Comparison of ENCODE assay signal across 8 cellular contexts in genomic region chr7:139101637-139102158, GRCh38. TPM values are rescaled to one million over a fixed set of nuclear protein-coding genes. Genes with fewer than 3 reads are reported as not detected.
DNase-seq lines count a peak whose midpoint lies in the region; ATAC-seq lines count a peak whose summit lies in the region.
"Not testable (repeated sequence)": the region's sequence is repeated elsewhere in the genome, so short reads cannot be mapped to it uniquely, and the experiment has no call there.

No MANE protein-coding gene starts in this region.

- H3K4me2 ChIP-seq in BLaER1 treated with 17β-estradiol and CSF1 and Interleukin-3, amounts not matched to agents 10 nM and 100 nM, result peak overlapping the region; percentile 72 to 97 (median 93); a peak in 19 of 22 replicates

- H3K36me3 Mint-ChIP-seq in IgD-negative memory B cell, result not testable (repeated sequence)
- H3K36me3 Mint-ChIP-seq in activated CD4-positive, alpha-beta T cell treated with anti-CD3 and anti-CD28 coated beads for 36 hours (ENCODE audit: low read depth), result peaks cover 66% of the 10 kb centered on the region
- peaks cover 23% of the 10 kb centered on the region for H3K36me3 Mint-ChIP-seq in activated T-cell treated with anti-CD3 and anti-CD28 coated beads, Interleukin-2, amount 50 U/mL, for 4 hours (ENCODE audit: insufficient read depth)
- H3K36me3 Mint-ChIP-seq in activated naive CD8-positive, alpha-beta T cell, result peaks cover 12% of the 10 kb centered on the region
- H3K36me3 Mint-ChIP-seq in effector memory CD8-positive, alpha-beta T cell (ENCODE audit: insufficient read depth), result peaks cover 76% of the 10 kb centered on the region
- H3K36me3 Mint-ChIP-seq in naive thymus-derived CD8-positive, alpha-beta T cell, result peaks cover 22 to 66% (median 27%) of the 10 kb centered on the region in 3 donors

- not testable (repeated sequence) for DNase-seq in activated CD4-positive, alpha-beta T cell treated with anti-CD3 and anti-CD28 coated beads for 36 hours; activated T-cell treated with anti-CD3 and anti-CD28 coated beads, Interleukin-2, amount 50 U/mL, for 4 hours; effector memory CD8-positive, alpha-beta T cell; naive thymus-derived CD8-positive, alpha-beta T cell; stimulated activated naive CD8-positive, alpha-beta T cell treated with anti-CD3 and anti-CD28 coated beads, Interleukin-15, amount 100 ng/mL, for 72 hours

- H3K4me1 Mint-ChIP-seq in IgD-negative memory B cell, result peaks cover 34 to 37% (median 35%) of the 10 kb centered on the region in 3 donors
- peaks cover 57% of the 10 kb centered on the region for H3K4me1 Mint-ChIP-seq in activated CD4-positive, alpha-beta T cell treated with anti-CD3 and anti-CD28 coated beads for 36 hours
- peaks cover 60% of the 10 kb centered on the region for H3K4me1 Mint-ChIP-seq in activated T-cell treated with anti-CD3 and anti-CD28 coated beads, Interleukin-2, amount 50 U/mL, for 4 hours (ENCODE audit: low read depth)
- peaks cover 62% of the 10 kb centered on the region for H3K4me1 Mint-ChIP-seq in activated naive CD8-positive, alpha-beta T cell (ENCODE audit: low read depth)
- H3K4me1 Mint-ChIP-seq in effector memory CD8-positive, alpha-beta T cell (ENCODE audit: low read depth in 2 of 2), result peaks cover 38 to 54% of the 10 kb centered on the region in 2 donors
- H3K4me1 Mint-ChIP-seq in naive thymus-derived CD8-positive, alpha-beta T cell, result peaks cover 20 to 73% (median 61%) of the 10 kb centered on the region in 4 donors
- peaks cover 75% of the 10 kb centered on the region for H3K4me1 Mint-ChIP-seq in stimulated activated naive CD8-positive, alpha-beta T cell treated with anti-CD3 and anti-CD28 coated beads, Interleukin-15, amount 100 ng/mL, for 72 hours

- peak overlapping the region in 2 of 11 experiments; percentile 93 to 94; a peak in 2 of 22 replicates for H3K9ac ChIP-seq in BLaER1 treated with 17β-estradiol and CSF1 and Interleukin-3, amounts not matched to agents 10 nM and 100 nM

- H3K9me3 Mint-ChIP-seq in IgD-negative memory B cell; activated CD4-positive, alpha-beta T cell treated with anti-CD3 and anti-CD28 coated beads for 36 hours (ENCODE audit: low read depth); activated T-cell treated with anti-CD3 and anti-CD28 coated beads, Interleukin-2, amount 50 U/mL, for 4 hours; activated naive CD8-positive, alpha-beta T cell (ENCODE audit: low read depth); effector memory CD8-positive, alpha-beta T cell; naive thymus-derived CD8-positive, alpha-beta T cell; stimulated activated naive CD8-positive, alpha-beta T cell treated with anti-CD3 and anti-CD28 coated beads, Interleukin-15, amount 100 ng/mL, for 72 hours: not testable (repeated sequence)

- H3K4me3 ChIP-seq in BLaER1 treated with 17β-estradiol and CSF1 and Interleukin-3, amounts not matched to agents 10 nM and 100 nM, result peak overlapping the region in 3 of 10 experiments; percentile 3 to 99 (median 99); a peak in 5 of 20 replicates

- POLR2A ChIA-PET in activated CD4-positive, alpha-beta T cell treated with anti-CD3 and anti-CD28 coated beads for 36 hours (lab: Charles Lee), result not testable (repeated sequence)
- POLR2A ChIA-PET in naive thymus-derived CD8-positive, alpha-beta T cell (lab: Charles Lee), result interaction anchor here (0.6 to 2.0 kb wide), 3 partner anchors 9 to 531 kb away, joined by 3 to 11 read pairs (median 3); no protein-coding TSS in a partner anchor

- peaks cover 0 to 33% (median 25%) of the 10 kb centered on the region in 11 experiments; a peak in 16 of 22 replicates for H3K9me3 ChIP-seq in BLaER1 treated with 17β-estradiol and CSF1 and Interleukin-3, amounts not matched to agents 10 nM and 100 nM (replicated peaks in 1 of 11)

- CTCF ChIA-PET in activated CD4-positive, alpha-beta T cell treated with anti-CD3 and anti-CD28 coated beads for 36 hours (lab: Charles Lee), result interaction anchor here (3.9 kb wide), 1 partner anchor 7 kb away, joined by 32 read pairs; no protein-coding TSS in a partner anchor

- H3K27ac Mint-ChIP-seq in IgD-negative memory B cell, result peak overlapping the region; percentile 46 to 81 (median 56)
- H3K27ac Mint-ChIP-seq in activated CD4-positive, alpha-beta T cell treated with anti-CD3 and anti-CD28 coated beads for 36 hours, result peak overlapping the region; percentile 80
- H3K27ac Mint-ChIP-seq in activated naive CD8-positive, alpha-beta T cell, result peak overlapping the region; percentile 94
- peak overlapping the region; percentile 90 to 92 for H3K27ac Mint-ChIP-seq in effector memory CD8-positive, alpha-beta T cell
- peak overlapping the region; percentile 85 to 95 (median 92) for H3K27ac Mint-ChIP-seq in naive thymus-derived CD8-positive, alpha-beta T cell
- peak overlapping the region; percentile 53 to 87 for H3K27ac Mint-ChIP-seq in stimulated activated naive CD8-positive, alpha-beta T cell treated with anti-CD3 and anti-CD28 coated beads, Interleukin-15, amount 100 ng/mL, for 72 hours

- intact Hi-C loops in activated CD4-positive, alpha-beta T cell treated with anti-CD3 and anti-CD28 coated beads for 36 hours (cut with DNase I, micrococcal nuclease), result loop anchor here (2.0 to 5.0 kb wide), 2 partner anchors 31 to 676 kb away; partner anchors contain the start of gene HIPK2 (in 1 of the 2)

- peaks cover 40 to 60% (median 49%) of the 10 kb centered on the region in 10 experiments for H3K4me1 ChIP-seq in BLaER1 treated with 17β-estradiol and CSF1 and Interleukin-3, amounts not matched to agents 10 nM and 100 nM

- peaks cover 20 to 94% (median 58%) of the 10 kb centered on the region in 11 experiments; a peak in 21 of 22 replicates for H4K20me1 ChIP-seq in BLaER1 treated with 17β-estradiol and CSF1 and Interleukin-3, amounts not matched to agents 10 nM and 100 nM

- H3K27me3 Mint-ChIP-seq in IgD-negative memory B cell; activated CD4-positive, alpha-beta T cell treated with anti-CD3 and anti-CD28 coated beads for 36 hours; activated T-cell treated with anti-CD3 and anti-CD28 coated beads, Interleukin-2, amount 50 U/mL, for 4 hours (ENCODE audit: low read depth); activated naive CD8-positive, alpha-beta T cell; effector memory CD8-positive, alpha-beta T cell; naive thymus-derived CD8-positive, alpha-beta T cell; stimulated activated naive CD8-positive, alpha-beta T cell treated with anti-CD3 and anti-CD28 coated beads, Interleukin-15, amount 100 ng/mL, for 72 hours: not testable (repeated sequence)

- not testable (repeated sequence) for ATAC-seq in activated CD4-positive, alpha-beta T cell treated with anti-CD3 and anti-CD28 coated beads for 36 hours; activated T-cell treated with anti-CD3 and anti-CD28 coated beads, Interleukin-2, amount 50 U/mL, for 4 hours; effector memory CD8-positive, alpha-beta T cell (replicated peaks); naive thymus-derived CD8-positive, alpha-beta T cell; stimulated activated naive CD8-positive, alpha-beta T cell treated with anti-CD3 and anti-CD28 coated beads, Interleukin-15, amount 100 ng/mL, for 72 hours

- H3K27ac ChIP-seq in BLaER1 treated with 17β-estradiol and CSF1 and Interleukin-3, amounts not matched to agents 10 nM and 100 nM, result peak overlapping the region in 9 of 11 experiments; percentile 83 to 95 (median 91); a peak in 17 of 22 replicates

- H3K27me3 ChIP-seq in BLaER1 treated with 17β-estradiol and CSF1 and Interleukin-3, amounts not matched to agents 10 nM and 100 nM, result not testable (repeated sequence)

- peaks cover 21 to 76% (median 55%) of the 10 kb centered on the region in 11 experiments for H3K36me3 ChIP-seq in BLaER1 treated with 17β-estradiol and CSF1 and Interleukin-3, amounts not matched to agents 10 nM and 100 nM

- peak overlapping the region in 3 of 4 donors; percentile 41 to 79 (median 74) for H3K4me3 Mint-ChIP-seq in IgD-negative memory B cell
- peak overlapping the region; percentile 77 for H3K4me3 Mint-ChIP-seq in activated CD4-positive, alpha-beta T cell treated with anti-CD3 and anti-CD28 coated beads for 36 hours
- H3K4me3 Mint-ChIP-seq in activated T-cell treated with anti-CD3 and anti-CD28 coated beads, Interleukin-2, amount 50 U/mL, for 4 hours, result peak overlapping the region; percentile 87
- peak overlapping the region; percentile 82 for H3K4me3 Mint-ChIP-seq in activated naive CD8-positive, alpha-beta T cell
- H3K4me3 Mint-ChIP-seq in effector memory CD8-positive, alpha-beta T cell, result peak overlapping the region; percentile 78 to 95
- peak overlapping the region; percentile 75 to 98 (median 86) for H3K4me3 Mint-ChIP-seq in naive thymus-derived CD8-positive, alpha-beta T cell
- H3K4me3 Mint-ChIP-seq in stimulated activated naive CD8-positive, alpha-beta T cell treated with anti-CD3 and anti-CD28 coated beads, Interleukin-15, amount 100 ng/mL, for 72 hours, result peak overlapping the region; percentile 81 to 91

RNA-seq across cellular contexts. Expression of gene ZC3HAV1, which starts 7.8 kb away (rescaled TPM):
- 93.1 TPM for polyA plus RNA-seq in IgD-negative memory B cell
- 100 to 1,000 TPM; 110 to 120 TPM for total RNA-seq in activated CD4-positive, alpha-beta T cell treated with anti-CD3 and anti-CD28 coated beads for 36 hours
- 10 to 100 TPM; 78.5 to 93.0 (median 82.4) TPM for total RNA-seq in activated T-cell treated with anti-CD3 and anti-CD28 coated beads, Interleukin-2, amount 50 U/mL, for 4 hours
- 100 to 1,000 TPM; 202 to 214 TPM for total RNA-seq in naive thymus-derived CD8-positive, alpha-beta T cell
- polyA plus RNA-seq in naive thymus-derived CD8-positive, alpha-beta T cell, result 100 to 1,000 TPM; 144 to 188 (median 162) TPM
